ENCODE assay signal across 20 cellular contexts in the genomic region with DNA sequence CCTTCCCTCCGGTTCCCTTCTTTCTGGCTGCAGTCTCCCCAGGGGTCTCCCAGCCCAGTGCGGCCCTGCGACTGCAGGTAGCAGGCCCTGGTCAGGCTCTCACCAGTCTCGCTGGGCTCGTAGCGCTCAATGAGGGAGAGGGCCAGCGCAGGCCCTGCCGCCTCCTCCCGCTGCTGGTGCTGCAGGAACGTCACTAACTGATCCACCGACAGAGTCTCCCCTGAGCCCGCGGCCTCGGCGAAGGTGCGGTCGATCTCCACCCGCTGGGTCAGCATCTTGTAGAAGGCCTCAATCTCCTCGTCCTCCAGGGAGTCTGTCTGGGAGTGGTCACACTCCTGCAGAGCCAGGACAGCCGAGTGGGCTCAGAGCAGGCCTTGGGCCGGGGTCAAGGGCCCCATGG.
"Had no signal": no experiment of that assay in that cellular context is flagged by ENCODE, and none has a peak within 500 bp of the region (broad histone marks: within the 10 kb centered on the region; RNA-seq: fewer than 3 reads in every experiment).

No MANE protein-coding gene starts in this region.

- H3K4me1 ChIP-seq: colonic mucosa, vagina had no signal

- DNase-seq: activated CD4-positive, alpha-beta T cell treated with anti-CD3 and anti-CD28 coated beads, Interleukin-2, amount 50 U/mL, for 4 hours; caudate nucleus; colonic mucosa; erythroblast; foreskin melanocyte; glutamatergic neuron; kidney glomerular epithelial cell; left ventricle myocardium superior; mesenchymal stem cell; naive thymus-derived CD8-positive, alpha-beta T cell; retina; stimulated activated CD4-positive, alpha-beta T cell treated with anti-CD3 and anti-CD28 coated beads, Interleukin-15, amount 100 ng/mL, for 24 hours; stimulated activated CD4-positive, alpha-beta T cell treated with anti-CD3 and anti-CD28 coated beads, Interleukin-2, amount 100 ng/mL, for 48 hours; stimulated activated naive CD8-positive, alpha-beta T cell treated with anti-CD3 and anti-CD28 coated beads, Interleukin-15, amount 100 ng/mL, for 72 hours; SW 1271; transverse colon; WERI-Rb-1 had no signal

- H3K9me3 ChIP-seq: colonic mucosa, suprapubic skin, transverse colon, vagina had no signal

- H3K27ac Mint-ChIP-seq: activated naive CD8-positive, alpha-beta T cell had no signal

- H3K27me3 ChIP-seq: colonic mucosa, suprapubic skin, transverse colon, vagina had no signal

- H3K27me3 Mint-ChIP-seq: activated naive CD8-positive, alpha-beta T cell; naive thymus-derived CD8-positive, alpha-beta T cell; stimulated activated naive CD8-positive, alpha-beta T cell treated with anti-CD3 and anti-CD28 coated beads, Interleukin-15, amount 100 ng/mL, for 72 hours had no signal

- H3K9me3 Mint-ChIP-seq: stimulated activated naive CD8-positive, alpha-beta T cell treated with anti-CD3 and anti-CD28 coated beads, Interleukin-15, amount 100 ng/mL, for 72 hours had no signal

- H3K4me1 Mint-ChIP-seq: stimulated activated naive CD8-positive, alpha-beta T cell treated with anti-CD3 and anti-CD28 coated beads, Interleukin-15, amount 100 ng/mL, for 72 hours had no signal

- ATAC-seq: left ventricle myocardium superior had no signal

- H3K4me3 ChIP-seq: colonic mucosa, suprapubic skin, transverse colon, vagina had no signal

- H3K27ac ChIP-seq: colonic mucosa, suprapubic skin, transverse colon, vagina, WERI-Rb-1 had no signal

- H3K4me3 Mint-ChIP-seq: activated naive CD8-positive, alpha-beta T cell; naive thymus-derived CD8-positive, alpha-beta T cell; stimulated activated naive CD8-positive, alpha-beta T cell treated with anti-CD3 and anti-CD28 coated beads, Interleukin-15, amount 100 ng/mL, for 72 hours had no signal

- H3K36me3 ChIP-seq: colonic mucosa, WERI-Rb-1 had no signal
